ENCODE assay signal across 1 cellular context in genomic region chr17:73255671-73256181, GRCh38.
A peak's percentile ranks its signal among the peaks of the same experiment; 100 is the strongest.
TF ChIP-seq lines count a peak whose summit lies in the region.

No MANE protein-coding gene starts in this region.

TF ChIP-seq in K562, 482 proteins besides CTCF, POLR2A, EP300 and RAD21 (continued from another document):
- TF ChIP-seq SUPT5H (IDR thresholded peaks at IDR 0.05) (no peak), ZNF76 (CRISPR knock-in tag; IDR thresholded peaks at IDR 0.05; ENCODE audit: borderline replicate concordance) (no peak), SETDB1 (IDR thresholded peaks at IDR 0.05; ENCODE audit: low read length) (no peak), PHF20 (IDR thresholded peaks at IDR 0.05; ENCODE audit: partially characterized antibody) (no peak), HDAC1 (IDR thresholded peaks at IDR 0.05) (0 out of 4 replicates have a peak, but pooled peaks of 1 of the 2 experiments have one; percentile 23), MAZ (CRISPR knock-in tag; conservative IDR thresholded peaks at IDR 0.05 in 1 of 2, IDR thresholded peaks at IDR 0.05 in 1 of 2) (peak in 1 of 2 experiments; percentile 23; a peak in 1 of 4 replicates), NCOR1 (IDR thresholded peaks at IDR 0.05) (no peak), DNMT1 (IDR thresholded peaks at IDR 0.05) (no peak), TFAP4 (CRISPR knock-in tag; IDR thresholded peaks at IDR 0.05; ENCODE audit: borderline replicate concordance) (peak; percentile 77; the same call in 1 of the 2 replicates), ARID2 (IDR thresholded peaks at IDR 0.05) (peak; percentile 99), CREB5 (CRISPR knock-in tag; IDR thresholded peaks at IDR 0.05) (no peak), ZNF764 (CRISPR knock-in tag; IDR thresholded peaks at IDR 0.05; ENCODE audit: low read depth) (no peak), KDM4B (IDR thresholded peaks at IDR 0.05; ENCODE audit: borderline replicate concordance in 2 of 2, low read depth in 1 of 2) (no peak), GTF2A2 (tag; IDR thresholded peaks at IDR 0.05) (no peak), CBX2 (IDR thresholded peaks at IDR 0.05; ENCODE audit: insufficient read depth, low read length, poor library complexity, severe bottlenecking) (no peak), ZNF589 (CRISPR knock-in tag; IDR thresholded peaks at IDR 0.05; ENCODE audit: low read depth) (no peak), CBFB (CRISPR knock-in tag; IDR thresholded peaks at IDR 0.05) (no peak), KHSRP (IDR thresholded peaks at IDR 0.05) (no peak), SRSF3 (IDR thresholded peaks at IDR 0.05; ENCODE audit: insufficient read depth, low read length) (no peak), ARHGAP35 (IDR thresholded peaks at IDR 0.05; ENCODE audit: partially characterized antibody) (no peak), ZBTB34 (CRISPR knock-in tag; IDR thresholded peaks at IDR 0.05) (no peak), ELF2 (CRISPR knock-in tag; IDR thresholded peaks at IDR 0.05) (no peak), MNT (conservative IDR thresholded peaks at IDR 0.05) (peak in 1 of 2 experiments; percentile 44; a peak in 1 of 4 replicates), ZNF197 (CRISPR knock-in tag; IDR thresholded peaks at IDR 0.05; ENCODE audit: low read depth) (no peak), PREB (CRISPR knock-in tag; IDR thresholded peaks at IDR 0.05) (no peak), GTF2F1 (IDR thresholded peaks at IDR 0.05; ENCODE audit: low read depth, low read length) (no peak)
